Comparison of ENCODE assay signal across 1 cellular context in the genomic region with DNA sequence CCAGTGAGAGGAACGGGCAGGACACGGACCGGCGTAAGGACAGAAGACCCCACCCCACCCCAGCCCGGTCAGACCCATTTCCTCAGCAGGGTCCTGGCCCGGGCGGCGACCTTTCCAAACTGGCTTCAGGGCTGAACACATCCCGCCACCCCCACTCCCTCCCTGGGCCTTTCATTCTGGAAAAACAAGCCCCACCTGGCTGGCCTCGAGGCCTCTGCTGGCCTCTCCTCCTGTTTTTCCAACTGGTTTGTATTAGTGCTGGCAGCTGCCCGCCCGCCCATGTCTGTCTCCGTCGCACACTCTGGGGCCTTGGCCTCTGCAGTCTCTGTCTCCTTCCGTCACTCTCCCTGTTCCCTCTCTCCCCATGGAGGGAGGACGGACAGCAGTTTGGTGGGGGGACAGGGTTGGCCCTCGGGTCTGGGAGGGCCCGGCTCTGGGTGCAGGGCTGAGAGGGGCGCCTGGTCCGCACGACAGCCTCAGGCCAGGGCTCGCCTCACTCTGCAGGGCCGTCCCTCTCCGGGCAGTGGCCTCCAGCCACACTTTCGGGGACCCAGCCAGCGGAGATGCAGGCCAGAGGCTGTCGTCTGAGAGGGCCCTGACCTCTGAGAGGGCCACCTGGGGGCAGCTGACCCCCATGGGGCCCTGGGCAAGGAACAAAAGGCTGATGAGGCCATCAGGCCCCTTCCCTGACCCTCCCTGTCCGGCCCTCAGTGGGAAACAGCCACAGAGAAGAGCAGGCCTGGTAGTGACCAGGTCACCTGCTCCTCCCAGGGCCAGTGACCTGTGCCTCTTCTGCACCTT.
TF ChIP-seq lines count a peak whose summit lies in the region.

No MANE protein-coding gene starts in this region.

TF ChIP-seq in GM23338, 12 proteins besides CTCF, POLR2A, EP300 and RAD21:
- no peak for TF ChIP-seq NANOG (IDR thresholded peaks at IDR 0.05; ENCODE audit: borderline replicate concordance)
- TF ChIP-seq EZH2 (IDR thresholded peaks at IDR 0.05; ENCODE audit: low read depth, unreplicated experiment): no peak
- no peak for TF ChIP-seq CREB1 (CRISPR knock-in tag; IDR thresholded peaks at IDR 0.05; ENCODE audit: low read depth)
- no peak for TF ChIP-seq ZNF114 (CRISPR knock-in tag; IDR thresholded peaks at IDR 0.05)
